ENCODE assay signal across 14 cellular contexts in the genomic region with DNA sequence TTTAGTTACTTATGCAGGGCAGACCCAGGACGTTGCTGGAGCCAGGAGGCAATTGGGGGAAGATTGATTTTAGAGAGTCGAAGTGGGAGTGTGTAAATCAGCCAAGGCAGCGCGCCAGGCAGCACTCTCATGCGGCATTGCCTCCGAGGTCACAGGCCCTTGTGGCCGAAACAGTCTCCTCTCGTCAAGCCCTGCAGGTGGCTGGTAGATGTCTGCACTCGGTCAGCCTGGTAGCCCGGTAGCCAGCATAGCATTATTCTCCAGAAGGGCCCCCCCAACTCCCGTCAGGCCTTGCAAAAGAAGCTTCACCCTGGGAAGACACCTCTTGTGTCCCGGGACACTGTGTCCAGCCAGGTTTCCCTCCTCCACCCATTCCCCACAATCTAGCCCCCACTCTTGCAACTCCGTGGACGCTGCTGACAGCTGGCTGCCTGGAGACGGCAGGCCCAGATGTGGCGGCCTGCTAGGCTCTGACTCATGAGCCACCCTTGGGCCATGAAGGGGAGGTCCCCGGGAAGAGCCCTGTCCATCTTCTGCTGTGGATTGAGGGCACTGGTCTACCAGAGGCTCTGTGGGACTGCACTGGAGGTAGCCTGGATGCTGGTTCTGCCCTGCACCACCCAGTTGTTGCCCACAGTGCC.
"Had no signal": no experiment of that assay in that cellular context is flagged by ENCODE, and none has a peak within 500 bp of the region (broad histone marks: within the 10 kb centered on the region; RNA-seq: fewer than 3 reads in every experiment).

No MANE protein-coding gene starts in this region.

- H3K4me3 ChIP-seq: dorsolateral prefrontal cortex, heart left ventricle, mucosa of descending colon, stomach, vagina had no signal

- H3K9me3 ChIP-seq: heart left ventricle, mucosa of descending colon, stomach, vagina had no signal

- H3K27ac ChIP-seq: dorsolateral prefrontal cortex, heart left ventricle, stomach, vagina had no signal

- DNase-seq: activated CD8-positive, alpha-beta memory T cell treated with anti-CD3 and anti-CD28 coated beads, Interleukin-2, amount 50 U/mL, for 4 hours; activated CD8-positive, alpha-beta T cell treated with anti-CD3 and anti-CD28 coated beads for 36 hours; activated gamma-delta T cell treated with Interleukin-2 at 50 U/mL for 16 hours; activated naive CD8-positive, alpha-beta T cell treated with anti-CD3 and anti-CD28 coated beads for 36 hours; activated T-cell treated with anti-CD3 and anti-CD28 coated beads, Interleukin-2, amount 50 U/mL, for 72 hours; anterior cingulate cortex; dorsolateral prefrontal cortex; foreskin melanocyte; mucosa of descending colon; naive thymus-derived CD8-positive, alpha-beta T cell; occipital lobe; stomach had no signal

- H3K27me3 ChIP-seq: vagina had no signal

- H3K36me3 ChIP-seq: heart left ventricle, stomach, vagina had no signal

- ATAC-seq: activated CD8-positive, alpha-beta T cell treated with anti-CD3 and anti-CD28 coated beads for 36 hours; activated T-cell treated with anti-CD3 and anti-CD28 coated beads, Interleukin-2, amount 50 U/mL, for 72 hours; heart left ventricle; mucosa of descending colon; naive thymus-derived CD8-positive, alpha-beta T cell had no signal
